Comparison of ENCODE assay signal across 11 cellular contexts in genomic region chr3:1380926-1381646, GRCh38.
DNase-seq lines count a peak whose midpoint lies in the region; ATAC-seq and TF ChIP-seq lines count a peak whose summit lies in the region.
"Had no signal": no experiment of that assay in that cellular context is flagged by ENCODE, and none has a peak within 500 bp of the region (broad histone marks: within the 10 kb centered on the region; RNA-seq: fewer than 3 reads in every experiment).

No MANE protein-coding gene starts in this region.

- no peak overlapping the region for H2AFZ ChIP-seq in OCI-LY1 (ENCODE audit: low read length)

- H3K27ac ChIP-seq in OCI-LY1 (ENCODE audit: low read depth, low read length, poor library complexity, severe bottlenecking) = no peak overlapping the region

- H3K9me2 ChIP-seq in OCI-LY1 (ENCODE audit: low read depth, low read length) = no peaks in the 10 kb centered on the region

- no peak overlapping the region for H3K9ac ChIP-seq in OCI-LY1 (ENCODE audit: low read length)

- H3F3A ChIP-seq in OCI-LY1 (ENCODE audit: insufficient read depth, low read length) = no peaks in the 10 kb centered on the region

- H3K4me3 ChIP-seq in GM12865 (ENCODE audit: low read depth, low read length) (no peak overlapping the region), OCI-LY1 (ENCODE audit: low read depth, low read length, poor library complexity, severe bottlenecking) (no peak overlapping the region)

- H3K27me3 ChIP-seq in OCI-LY1 (ENCODE audit: insufficient read depth, low read length) = no peaks in the 10 kb centered on the region

- peak overlapping the region; percentile 23; the same call in 1 of the 2 replicates for H3K4me2 ChIP-seq in OCI-LY1 (ENCODE audit: low read length)

- no peaks in the 10 kb centered on the region for H3K79me2 ChIP-seq in OCI-LY1 (ENCODE audit: insufficient read depth, low read length)

- no peaks in the 10 kb centered on the region for H3K36me3 ChIP-seq in OCI-LY1 (ENCODE audit: insufficient read depth, low read length)

- H4K20me1 ChIP-seq in OCI-LY1 (ENCODE audit: insufficient read depth, low read length) = no peaks in the 10 kb centered on the region

- TF ChIP-seq CTCF in GM12865 (IDR thresholded peaks at IDR 0.05; ENCODE audit: insufficient read depth, low read depth, low read length, missing control alignments) = no peak
- TF ChIP-seq CTCF in OCI-LY1 (IDR thresholded peaks at IDR 0.05; ENCODE audit: low read length) = no peak

- peak; percentile 1 for DNase-seq in GM12865 (ENCODE audit: low read depth)
- DNase-seq in NCI-H526 (lab: John Stamatoyannopoulos, UW) = no peak
- no peak for DNase-seq in NCI-H2196 treated with DMSO at 0.1 percent for 48 hours (lab: John Stamatoyannopoulos, UW; ENCODE audit: unreplicated experiment)
- no peak for DNase-seq in activated effector memory CD4-positive, alpha-beta T cell treated with Interleukin-2 at 50 U/mL for 16 hours
- DNase-seq in stimulated activated CD4-positive, alpha-beta T cell treated with anti-CD3 and anti-CD28 coated beads, Interleukin-15, amount 100 ng/mL, for 24 hours = no peak
- DNase-seq: effector CD4-positive, alpha-beta T cell; retina; stimulated activated naive CD8-positive, alpha-beta T cell treated with anti-CD3 and anti-CD28 coated beads, Interleukin-15, Interleukin-2, amounts not matched to agents 100 U/mL and 50 U/mL, for 24 hours had no signal

- peak; percentile 52 for ATAC-seq in GM19468 (IDR thresholded peaks at IDR 0.05; ENCODE audit: extremely low read depth, unreplicated experiment)
- ATAC-seq in HG03060 (IDR thresholded peaks at IDR 0.05; ENCODE audit: low read depth, unreplicated experiment) = peak; percentile 88
- ATAC-seq: stimulated activated naive CD8-positive, alpha-beta T cell treated with anti-CD3 and anti-CD28 coated beads, Interleukin-15, Interleukin-2, amounts not matched to agents 100 U/mL and 50 U/mL, for 24 hours had no signal

- H3K4me1 ChIP-seq in OCI-LY1 (ENCODE audit: insufficient read depth, low read length, severe bottlenecking) = peaks cover 11% of the 10 kb centered on the region

- H3K9me3 ChIP-seq in OCI-LY1 (ENCODE audit: low read length) = no peaks in the 10 kb centered on the region
